Comparison of ENCODE assay signal across 17 cellular contexts in genomic region chr9:133527444-133527920, GRCh38. TPM values are rescaled to one million over a fixed set of nuclear protein-coding genes. Genes with fewer than 3 reads are reported as not detected.
A peak's percentile ranks its signal among the peaks of the same experiment; 100 is the strongest.
DNase-seq lines count a peak whose midpoint lies in the region; ATAC-seq and TF ChIP-seq lines count a peak whose summit lies in the region.
"Had no signal": no experiment of that assay in that cellular context is flagged by ENCODE, and none has a peak within 500 bp of the region (broad histone marks: within the 10 kb centered on the region; RNA-seq: fewer than 3 reads in every experiment).

No MANE protein-coding gene starts in this region.

- no peaks in the 10 kb centered on the region for H3K36me3 Mint-ChIP-seq in activated CD4-positive, alpha-beta T cell treated with anti-CD3 and anti-CD28 coated beads, Interleukin-2, amount 10 ng/mL, durations not matched to agents 7 days and 5 days (ENCODE audit: low read depth)
- H3K36me3 Mint-ChIP-seq in Caco-2 (ENCODE audit: insufficient read depth, unreplicated experiment), result no peaks in the 10 kb centered on the region

- H3K9me3 ChIP-seq in gastroesophageal sphincter, result no peaks in the 10 kb centered on the region
- H3K9me3 ChIP-seq in transverse colon, result no peaks in the 10 kb centered on the region
- H3K9me3 ChIP-seq in Caco-2, result no peaks in the 10 kb centered on the region

- in situ Hi-C loops in transverse colon (cut with MboI; ENCODE audit: low pct_ligation_motif_present in 1 of 4, low pct_unique_long_range_greater_than_20kb in 1 of 4, low sequenced_read_pairs in 3 of 4), result loop anchor here in 1 of 4 donors (25.0 kb wide), 1 partner anchor 185 kb away; no protein-coding TSS in a partner anchor

- H3K27me3 Mint-ChIP-seq in activated CD4-positive, alpha-beta T cell treated with anti-CD3 and anti-CD28 coated beads, Interleukin-2, amount 10 ng/mL, durations not matched to agents 7 days and 5 days, result no peaks in the 10 kb centered on the region
- H3K27me3 Mint-ChIP-seq in Caco-2 (ENCODE audit: insufficient read depth, unreplicated experiment), result no peaks in the 10 kb centered on the region
- H3K27me3 Mint-ChIP-seq: activated CD8-positive, alpha-beta T cell treated with anti-CD3 and anti-CD28 coated beads for 36 hours had no signal

- intact Hi-C loops in transverse colon (cut with DNase I; ENCODE audit: low total_unique reads) (no loop called here), Caco-2 (cut with micrococcal nuclease; ENCODE audit: unreplicated experiment) (no loop called here)

- TF ChIP-seq CTCF in gastroesophageal sphincter (IDR thresholded peaks at IDR 0.05) (no peak), transverse colon (IDR thresholded peaks at IDR 0.05) (no peak), Caco-2 (IDR thresholded peaks at IDR 0.05; ENCODE audit: insufficient read depth in 1 of 2, low read depth in 1 of 2, low read length in 1 of 2, severe bottlenecking in 1 of 2, unreplicated experiment in 1 of 2) (no peak)

- peak; percentile 27 for DNase-seq in NCI-H82 (lab: John Stamatoyannopoulos, UW)
- DNase-seq in NCI-H82 treated with DMSO at 0.1 percent for 48 hours (lab: John Stamatoyannopoulos, UW; ENCODE audit: unreplicated experiment), result no peak
- DNase-seq in myocyte (ENCODE audit: low read depth), result peak; percentile 30
- no peak for DNase-seq in transverse colon
- no peak for DNase-seq in NCI-H2081 treated with DMSO at 0.1 percent for 48 hours (lab: John Stamatoyannopoulos, UW)
- no peak for DNase-seq in activated CD4-positive, alpha-beta T cell treated with anti-CD3 and anti-CD28 coated beads, Interleukin-2, amount 10 ng/mL, durations not matched to agents 7 days and 5 days
- no peak for DNase-seq in Caco-2
- DNase-seq: 8988T; activated CD8-positive, alpha-beta T cell treated with anti-CD3 and anti-CD28 coated beads for 36 hours; activated naive CD4-positive, alpha-beta T cell treated with anti-CD3 and anti-CD28 coated beads, Interleukin-2, amount 50 U/mL, for 16 hours; cerebellar nuclear complex; COR-L47; HFFc6 had no signal

- no TSS peak for BruUV-seq in Caco-2 (replicated peaks; lab: Mats Ljungman, UMichigan)

- peak overlapping the region in 1 of 2 donors; percentile 10 for H3K4me3 ChIP-seq in gastroesophageal sphincter
- H3K4me3 ChIP-seq in transverse colon, result no peak overlapping the region
- H3K4me3 ChIP-seq in Caco-2 (ENCODE audit: low read depth, low read length), result no peak overlapping the region

- H3K4me3 Mint-ChIP-seq in activated CD4-positive, alpha-beta T cell treated with anti-CD3 and anti-CD28 coated beads, Interleukin-2, amount 10 ng/mL, durations not matched to agents 7 days and 5 days, result no peak overlapping the region
- no peak overlapping the region for H3K4me3 Mint-ChIP-seq in Caco-2 (ENCODE audit: unreplicated experiment)
- H3K4me3 Mint-ChIP-seq: activated CD8-positive, alpha-beta T cell treated with anti-CD3 and anti-CD28 coated beads for 36 hours; HFFc6 had no signal

- POLR2A ChIA-PET in activated CD4-positive, alpha-beta T cell treated with anti-CD3 and anti-CD28 coated beads, Interleukin-2, amount 10 ng/mL, durations not matched to agents 7 days and 5 days (lab: Charles Lee), result no interaction called here
- POLR2A ChIA-PET in Caco-2 (lab: Charles Lee), result no interaction called here

- peak; percentile 39 for ATAC-seq in gastroesophageal sphincter
- ATAC-seq: activated CD8-positive, alpha-beta T cell treated with anti-CD3 and anti-CD28 coated beads for 36 hours had no signal

- TF ChIP-seq EP300 in gastroesophageal sphincter (IDR thresholded peaks at IDR 0.05) (no peak), transverse colon (IDR thresholded peaks at IDR 0.05; ENCODE audit: low read depth) (no peak)

- H3K27me3 ChIP-seq in gastroesophageal sphincter (peaks cover 24% of the 10 kb centered on the region), transverse colon (peaks cover 7% of the 10 kb centered on the region), Caco-2 (replicated peaks; ENCODE audit: control insufficient read depth, insufficient read depth, low read length) (no peaks in the 10 kb centered on the region)

- H3K9me3 Mint-ChIP-seq in activated CD4-positive, alpha-beta T cell treated with anti-CD3 and anti-CD28 coated beads, Interleukin-2, amount 10 ng/mL, durations not matched to agents 7 days and 5 days, result no peaks in the 10 kb centered on the region
- no peaks in the 10 kb centered on the region for H3K9me3 Mint-ChIP-seq in Caco-2 (ENCODE audit: unreplicated experiment)
- H3K9me3 Mint-ChIP-seq: activated CD8-positive, alpha-beta T cell treated with anti-CD3 and anti-CD28 coated beads for 36 hours; HFFc6 had no signal

- no peak overlapping the region for H3K27ac Mint-ChIP-seq in activated CD4-positive, alpha-beta T cell treated with anti-CD3 and anti-CD28 coated beads, Interleukin-2, amount 10 ng/mL, durations not matched to agents 7 days and 5 days
- no peak overlapping the region for H3K27ac Mint-ChIP-seq in Caco-2 (ENCODE audit: unreplicated experiment)
- H3K27ac Mint-ChIP-seq: activated CD8-positive, alpha-beta T cell treated with anti-CD3 and anti-CD28 coated beads for 36 hours; HFFc6 had no signal

- peaks cover 3% of the 10 kb centered on the region for H3K4me1 Mint-ChIP-seq in activated CD4-positive, alpha-beta T cell treated with anti-CD3 and anti-CD28 coated beads, Interleukin-2, amount 10 ng/mL, durations not matched to agents 7 days and 5 days
- peaks cover 6% of the 10 kb centered on the region for H3K4me1 Mint-ChIP-seq in Caco-2 (ENCODE audit: low read depth, unreplicated experiment)

- CTCF ChIA-PET in activated CD4-positive, alpha-beta T cell treated with anti-CD3 and anti-CD28 coated beads, Interleukin-2, amount 10 ng/mL, durations not matched to agents 7 days and 5 days (lab: Charles Lee), result interaction anchor here (1.1 kb wide), 1 partner anchor 216 kb away, joined by 4 read pairs; no protein-coding TSS in a partner anchor
- CTCF ChIA-PET in Caco-2 (lab: Charles Lee), result interaction anchor here (0.8 kb wide), 1 partner anchor 200 kb away, joined by 3 read pairs; no protein-coding TSS in a partner anchor

- 19 to 39% methylated on average over 11 to 12 of the region's 18 CpGs for WGBS in gastroesophageal sphincter (ENCODE audit: low coverage in 1 of 2), 2 donors
- WGBS in transverse colon (ENCODE audit: low coverage in 1 of 2), 2 donors, result 4 to 43% methylated on average over 4 to 17 of the region's 18 CpGs

- H3K4me1 ChIP-seq in gastroesophageal sphincter, result peaks cover 0 to 43% (median 17%) of the 10 kb centered on the region in 3 donors
- peaks cover 0 to 25% (median 14%) of the 10 kb centered on the region in 4 donors for H3K4me1 ChIP-seq in transverse colon
- H3K4me1 ChIP-seq in Caco-2, result peaks cover 4% of the 10 kb centered on the region

- H3K27ac ChIP-seq in gastroesophageal sphincter (peak overlapping the region in 1 of 4 donors; percentile 18), transverse colon (peak overlapping the region in 3 of 4 donors; percentile 36 to 51 (median 40))

- TF ChIP-seq POLR2A in gastroesophageal sphincter (IDR thresholded peaks at IDR 0.05) (no peak), transverse colon (IDR thresholded peaks at IDR 0.05) (no peak)

- H3K36me3 ChIP-seq in gastroesophageal sphincter (no peaks in the 10 kb centered on the region), transverse colon (no peaks in the 10 kb centered on the region), Caco-2 (ENCODE audit: control insufficient read depth, insufficient read depth, low read length) (no peaks in the 10 kb centered on the region)

RNA-seq across cellular contexts. Expression of gene MYMK, which starts 2.7 kb away (rescaled TPM):
- not detected for total RNA-seq in gastroesophageal sphincter
- 441 and 664 TPM in 2 replicates for total RNA-seq in myocyte
- polyA plus RNA-seq in myocyte (2012), result 438 TPM
- not detected for total RNA-seq in transverse colon
- not detected for total RNA-seq in activated CD4-positive, alpha-beta T cell treated with anti-CD3 and anti-CD28 coated beads, Interleukin-2, amount 10 ng/mL, durations not matched to agents 7 days and 5 days
- total RNA-seq in Caco-2 (2022), result not detected in 2 replicates
- total RNA-seq: activated CD8-positive, alpha-beta T cell treated with anti-CD3 and anti-CD28 coated beads for 36 hours; HFFc6; mucosa of gallbladder; RPMI7951 had no signal
- polyA plus RNA-seq: esophagus had no signal

RNA-seq across cellular contexts. Expression of gene ADAMTSL2, which starts 7.0 kb away (rescaled TPM):
- total RNA-seq in gastroesophageal sphincter, result 1 to 10 TPM; 2.0 to 5.8 (median 3.1) TPM
- 4.7 and 8.1 TPM in 2 replicates for total RNA-seq in myocyte
- polyA plus RNA-seq in myocyte (2012), result 8.8 TPM
- total RNA-seq in transverse colon, result 1 to 10 TPM in 2 of 4 donors, under 1 TPM in 2; 0.64 to 2.4 (median 1.5) TPM
- total RNA-seq in activated CD4-positive, alpha-beta T cell treated with anti-CD3 and anti-CD28 coated beads, Interleukin-2, amount 10 ng/mL, durations not matched to agents 7 days and 5 days, result not detected
- 0.46 and 0.68 TPM in 2 replicates for total RNA-seq in Caco-2 (2022)

RNA-seq across cellular contexts. Expression of gene SLC2A6, which starts 48.6 kb away (rescaled TPM):
- 10 to 100 TPM in 1 of 4 donors, 1 to 10 TPM in 3; 1.7 to 11.8 (median 5.2) TPM for total RNA-seq in gastroesophageal sphincter
- 16.0 and 16.9 TPM in 2 replicates for total RNA-seq in myocyte
- polyA plus RNA-seq in myocyte (2012), result 11.5 TPM
- 10 to 100 TPM in 1 of 4 donors, 1 to 10 TPM in 2, under 1 TPM in 1; 0.96 to 20.1 (median 3.4) TPM for total RNA-seq in transverse colon
- total RNA-seq in activated CD4-positive, alpha-beta T cell treated with anti-CD3 and anti-CD28 coated beads, Interleukin-2, amount 10 ng/mL, durations not matched to agents 7 days and 5 days, result 1 to 10 TPM; 1.6 to 2.0 TPM
- 7.1 and 8.4 TPM in 2 replicates for total RNA-seq in Caco-2 (2022)

Comparison
In these comparisons a context has a peak if more than half of its experiments do, and no peak if none do; other contexts are left out.
1. DNase-seq: peak in NCI-H82 (single experiment) and myocyte (single experiment); none in NCI-H82 treated with DMSO at 0.1 percent for 48 hours (single experiment), transverse colon (single experiment), NCI-H2081 treated with DMSO at 0.1 percent for 48 hours (single experiment), activated CD4-positive, alpha-beta T cell treated with anti-CD3 and anti-CD28 coated beads, Interleukin-2, amount 10 ng/mL, durations not matched to agents 7 days and 5 days (single experiment) and Caco-2 (0 of 2).
2. RNA of gene MYMK, which starts 2.7 kb away (total RNA-seq): 441 to 664 TPM in myocyte; not detected in gastroesophageal sphincter, not detected in transverse colon, not detected in activated CD4-positive, alpha-beta T cell treated with anti-CD3 and anti-CD28 coated beads, Interleukin-2, amount 10 ng/mL, durations not matched to agents 7 days and 5 days and not detected in Caco-2; every median in the first group is over 100 times any median in the second.